In genomic region chr12:92419201-92419600, GRCh38 we compare ENCODE assay signal across 24 cellular contexts.
"Had no signal": no experiment of that assay in that cellular context is flagged by ENCODE, and none has a peak within 500 bp of the region (broad histone marks: within the 10 kb centered on the region; RNA-seq: fewer than 3 reads in every experiment).

No MANE protein-coding gene starts in this region.

- H3K27ac ChIP-seq: ascending aorta, RWPE1, SJCRH30 had no signal

- H3K9ac ChIP-seq: SK-N-SH had no signal

- H3K27me3 ChIP-seq: ascending aorta, SJCRH30 had no signal

- H3K4me2 ChIP-seq: SK-N-SH had no signal

- H3K9me3 ChIP-seq: ascending aorta, SJCRH30, SK-N-SH had no signal

- H3K27ac Mint-ChIP-seq: activated CD8-positive, alpha-beta T cell treated with anti-CD3 and anti-CD28 coated beads, Interleukin-2, amount 10 ng/mL, durations not matched to agents 7 days and 5 days; activated naive CD4-positive, alpha-beta T cell treated with anti-CD3 and anti-CD28 coated beads, Interleukin-2, amount 50 U/mL, for 24 hours; brain had no signal

- H3K36me3 ChIP-seq: ascending aorta, SJCRH30 had no signal

- H3K4me3 ChIP-seq: ascending aorta, SJCRH30 had no signal

- H3K4me3 Mint-ChIP-seq: activated CD8-positive, alpha-beta T cell treated with anti-CD3 and anti-CD28 coated beads, Interleukin-2, amount 10 ng/mL, durations not matched to agents 7 days and 5 days; activated naive CD4-positive, alpha-beta T cell treated with anti-CD3 and anti-CD28 coated beads, Interleukin-2, amount 50 U/mL, for 24 hours; brain had no signal

- DNase-seq: activated CD4-positive, alpha-beta T cell treated with anti-CD3 and anti-CD28 coated beads for 48 hours; activated CD4-positive, alpha-beta T cell treated with anti-CD3 and anti-CD28 coated beads, Interleukin-2, amount 50 U/mL, for 4 hours; activated CD4-positive, CD25-positive, alpha-beta regulatory T cell treated with anti-CD3 and anti-CD28 coated beads, Interleukin-2, amount 50 U/mL, for 72 hours; activated CD8-positive, alpha-beta memory T cell treated with anti-CD3 and anti-CD28 coated beads, Interleukin-2, amount 50 U/mL, for 48 hours; activated CD8-positive, alpha-beta T cell treated with anti-CD3 and anti-CD28 coated beads, Interleukin-2, amount 10 ng/mL, durations not matched to agents 7 days and 5 days; activated T-cell treated with anti-CD3 and anti-CD28 coated beads, Interleukin-2, amount 50 U/mL, for 1 hour; amniotic stem cell; KG1; NCI-H1092; NCI-H1417; NCI-H1694 treated with DMSO at 0.1 percent for 48 hours; NCI-H2029 treated with DMSO at 0.1 percent for 48 hours; NCI-H345; NCI-H510A; NCI-H526 treated with DMSO at 0.1 percent for 48 hours; NCI-H82; Right ventricle myocardium superior; SJCRH30; SK-N-SH; T-helper 1 cell had no signal

- H3K9me3 Mint-ChIP-seq: brain had no signal

- H3K4me1 ChIP-seq: ascending aorta, SJCRH30 had no signal

- ATAC-seq: activated CD8-positive, alpha-beta T cell treated with anti-CD3 and anti-CD28 coated beads, Interleukin-2, amount 10 ng/mL, durations not matched to agents 7 days and 5 days had no signal

- H3K27me3 Mint-ChIP-seq: activated naive CD4-positive, alpha-beta T cell treated with anti-CD3 and anti-CD28 coated beads, Interleukin-2, amount 50 U/mL, for 24 hours; brain had no signal
